In the genomic region with DNA sequence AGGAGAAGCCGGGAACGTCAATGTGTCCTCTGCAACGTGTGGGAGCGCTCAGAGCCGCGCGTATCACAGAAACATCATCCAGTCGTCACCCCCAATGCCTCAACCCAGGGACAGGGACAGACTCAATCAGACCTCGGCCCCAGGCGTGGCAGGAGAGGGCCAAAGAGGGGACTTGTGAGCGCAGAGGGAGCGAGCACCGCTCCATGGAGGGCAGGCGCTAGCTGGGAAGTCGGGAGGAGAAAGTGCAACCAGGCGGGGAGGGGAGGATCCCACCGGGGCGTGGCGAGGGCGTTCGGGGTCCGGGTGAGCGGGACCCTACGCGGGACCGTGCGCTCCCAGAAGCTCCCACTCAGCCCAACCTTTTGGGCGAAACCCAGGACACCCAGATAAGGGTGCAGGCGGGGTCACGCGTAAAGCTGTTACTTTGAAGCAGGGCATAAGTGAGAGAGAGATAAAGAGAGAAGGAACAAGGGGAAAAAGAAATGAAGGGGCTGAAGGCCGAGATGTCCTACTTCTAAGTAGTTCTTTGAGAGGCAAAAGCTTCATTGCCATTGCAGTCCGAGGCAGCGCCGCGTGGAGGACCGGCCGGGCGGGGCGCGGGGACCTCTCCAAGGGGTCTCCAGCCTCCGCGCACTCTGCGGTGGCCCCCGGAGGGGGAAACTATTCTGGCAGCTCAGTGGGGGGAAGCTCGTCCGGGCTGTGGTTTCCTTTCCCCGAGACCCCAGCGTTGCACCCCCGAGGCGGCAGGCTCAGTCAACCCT, we compare ENCODE assay signal across 8 cellular contexts. TPM values are rescaled to one million over a fixed set of nuclear protein-coding genes. Genes with fewer than 3 reads are reported as not detected.
DNase-seq lines count a peak whose midpoint lies in the region; ATAC-seq and TF ChIP-seq lines count a peak whose summit lies in the region.

No MANE protein-coding gene starts in this region.

- H3K27me3 ChIP-seq in heart right ventricle (peaks cover 0 to 90% (median 0%) of the 10 kb centered on the region in 7 donors), parathyroid adenoma (ENCODE audit: control insufficient read depth, insufficient read depth, low read length) (no peaks in the 10 kb centered on the region)

- H3K36me3 ChIP-seq in heart right ventricle (no peaks in the 10 kb centered on the region), parathyroid adenoma (ENCODE audit: control insufficient read depth, insufficient read depth, low read length) (no peaks in the 10 kb centered on the region)

- DNase-seq in activated T-cell treated with anti-CD3 and anti-CD28 coated beads for 48 hours (ENCODE audit: low read depth) (peak; percentile 8), activated T-cell treated with anti-CD3 and anti-CD28 coated beads for 4 hours (no peak), NCI-H526 (lab: John Stamatoyannopoulos, UW) (peak; percentile 57 to 82), heart right ventricle (peak; percentile 48 to 59), SIG-M5 treated with dmso at 0.1 percent for 504 hours (lab: John Stamatoyannopoulos, UW; ENCODE audit: unreplicated experiment) (no peak), GDM1 (lab: John Stamatoyannopoulos, UW) (no peak)
- DNase-seq in activated naive CD8-positive, alpha-beta T cell treated with anti-CD3 and anti-CD28 coated beads for 36 hours, result peak; percentile 14

- peaks cover 52% of the 10 kb centered on the region for H3K27me3 Mint-ChIP-seq in activated naive CD8-positive, alpha-beta T cell treated with anti-CD3 and anti-CD28 coated beads for 36 hours

- peak overlapping the region; percentile 92 for H2AFZ ChIP-seq in parathyroid adenoma

- peak in 1 of 9 donors; percentile 17 for TF ChIP-seq CTCF in heart right ventricle (IDR thresholded peaks at IDR 0.05)
- no peak for TF ChIP-seq CTCF in parathyroid adenoma (IDR thresholded peaks at IDR 0.05)

- H3K4me1 Mint-ChIP-seq in activated naive CD8-positive, alpha-beta T cell treated with anti-CD3 and anti-CD28 coated beads for 36 hours, result peaks cover 13% of the 10 kb centered on the region

- H3K4me3 Mint-ChIP-seq in activated naive CD8-positive, alpha-beta T cell treated with anti-CD3 and anti-CD28 coated beads for 36 hours, result peak overlapping the region; percentile 85

- H3K4me3 ChIP-seq in heart right ventricle (peak overlapping the region; percentile 59 to 89 (median 82)), parathyroid adenoma (ENCODE audit: low read depth, low read length) (peak overlapping the region; percentile 54)

- H3K9ac ChIP-seq in parathyroid adenoma, result no peak overlapping the region

- ATAC-seq in heart right ventricle, result peak; percentile 15 to 55 (median 39)

- H3K27ac ChIP-seq in heart right ventricle (peak overlapping the region; percentile 72 to 92 (median 83)), parathyroid adenoma (peak overlapping the region; percentile 56)

- H3K4me2 ChIP-seq in parathyroid adenoma (ENCODE audit: low read length), result peak overlapping the region; percentile 80

- H3K27ac Mint-ChIP-seq in activated naive CD8-positive, alpha-beta T cell treated with anti-CD3 and anti-CD28 coated beads for 36 hours, result peak overlapping the region; percentile 12

- 0 to 1% methylated on average over 51 of the region's 51 CpGs for WGBS in heart right ventricle, 2 donors

- no peaks in the 10 kb centered on the region for H3K9me3 ChIP-seq in heart right ventricle
- H3K9me3 ChIP-seq in parathyroid adenoma (ENCODE audit: control insufficient read depth, low read length), result no peaks in the 10 kb centered on the region

- H3K9me3 Mint-ChIP-seq in activated naive CD8-positive, alpha-beta T cell treated with anti-CD3 and anti-CD28 coated beads for 36 hours, result no peaks in the 10 kb centered on the region

- H3K4me1 ChIP-seq in heart right ventricle (peaks cover 0 to 46% (median 25%) of the 10 kb centered on the region in 9 donors), parathyroid adenoma (peaks cover 20% of the 10 kb centered on the region)

- H3K36me3 Mint-ChIP-seq in activated naive CD8-positive, alpha-beta T cell treated with anti-CD3 and anti-CD28 coated beads for 36 hours, result no peaks in the 10 kb centered on the region

- H3K79me2 ChIP-seq in parathyroid adenoma, result peaks cover 2% of the 10 kb centered on the region

- intact Hi-C loops in heart right ventricle (cut with DNase I), result loop anchor here in 1 of 10 donors (10.0 kb wide), 1 partner anchor 164 kb away; no protein-coding TSS in a partner anchor

RNA-seq across cellular contexts. Expression of gene SOBP, which starts 0.9 kb away (rescaled TPM):
- total RNA-seq in activated naive CD8-positive, alpha-beta T cell treated with anti-CD3 and anti-CD28 coated beads for 36 hours, result 1 to 10 TPM in 1 of 2 experiments, under 1 TPM in 1; 0.70 to 2.1 TPM
- total RNA-seq in heart right ventricle, result 10 to 100 TPM; 11.1 to 25.3 (median 19.6) TPM
- polyA plus RNA-seq in heart right ventricle, result 1 to 10 TPM; 5.2 to 9.7 TPM

RNA-seq across cellular contexts. Expression of gene PDSS2, which starts 29.7 kb away (rescaled TPM):
- 10 to 100 TPM; 13.7 to 14.1 TPM for total RNA-seq in activated naive CD8-positive, alpha-beta T cell treated with anti-CD3 and anti-CD28 coated beads for 36 hours
- 10 to 100 TPM; 15.5 to 22.2 (median 19.7) TPM for total RNA-seq in heart right ventricle
- polyA plus RNA-seq in heart right ventricle, result 1 to 10 TPM; 5.5 to 9.2 TPM

Comparison
In these comparisons a context has a peak if more than half of its experiments do, and no peak if none do; other contexts are left out.
1. DNase-seq: peak in activated T-cell treated with anti-CD3 and anti-CD28 coated beads for 48 hours (single experiment), NCI-H526 (2 of 2), activated naive CD8-positive, alpha-beta T cell treated with anti-CD3 and anti-CD28 coated beads for 36 hours (single experiment) and heart right ventricle (2 of 2); none in activated T-cell treated with anti-CD3 and anti-CD28 coated beads for 4 hours (single experiment), SIG-M5 treated with dmso at 0.1 percent for 504 hours (single experiment) and GDM1 (single experiment).